Comparison of ENCODE assay signal across 2 cellular contexts in the genomic region with DNA sequence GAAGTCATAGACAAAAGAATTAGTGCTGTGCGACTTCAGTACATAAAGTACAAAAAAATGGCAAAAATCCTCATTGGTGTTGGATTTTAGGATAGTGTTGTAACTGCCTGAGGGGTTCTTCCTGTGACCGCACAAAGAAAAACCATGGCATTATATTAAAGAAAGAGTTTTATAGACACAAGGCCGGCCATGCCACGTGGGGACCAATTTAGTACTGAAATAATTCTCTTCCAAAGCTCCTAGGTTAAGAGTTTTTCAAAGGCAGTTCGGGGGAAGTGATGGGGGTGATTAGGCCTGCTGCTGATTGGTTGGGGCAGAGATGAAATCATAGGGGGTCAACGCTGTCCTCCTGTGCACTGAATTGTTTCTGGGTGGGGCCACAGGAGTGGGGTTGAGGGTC.
TF ChIP-seq lines count a peak whose summit lies in the region.

No MANE protein-coding gene starts in this region.

TF ChIP-seq in IMR-90, 13 proteins besides CTCF, POLR2A, EP300 and RAD21:
- TF ChIP-seq MAFK (IDR thresholded peaks at IDR 0.05; ENCODE audit: low read depth, low read length) (no peak), CEBPB (IDR thresholded peaks at IDR 0.05; ENCODE audit: low read depth, low read length) (no peak), MXI1 (IDR thresholded peaks at IDR 0.05; ENCODE audit: borderline replicate concordance, low read depth, low read length) (no peak), RFX5 (IDR thresholded peaks at IDR 0.05; ENCODE audit: low read depth, low read length) (no peak), SMC3 (IDR thresholded peaks at IDR 0.05; ENCODE audit: low read depth, low read length) (no peak), CHD1 (IDR thresholded peaks at IDR 0.05; ENCODE audit: low read depth, low read length) (no peak), MAZ (IDR thresholded peaks at IDR 0.05; ENCODE audit: borderline replicate concordance, low read depth, low read length) (no peak), FOS (IDR thresholded peaks at IDR 0.05; ENCODE audit: low read depth, low read length) (no peak), BHLHE40 (IDR thresholded peaks at IDR 0.05; ENCODE audit: low read depth, low read length) (no peak), NFE2L2 (IDR thresholded peaks at IDR 0.05; ENCODE audit: low read depth, low read length) (no peak), RCOR1 (IDR thresholded peaks at IDR 0.05; ENCODE audit: insufficient replicate concordance, low read length) (no peak)
- TF ChIP-seq, protein P1, sequence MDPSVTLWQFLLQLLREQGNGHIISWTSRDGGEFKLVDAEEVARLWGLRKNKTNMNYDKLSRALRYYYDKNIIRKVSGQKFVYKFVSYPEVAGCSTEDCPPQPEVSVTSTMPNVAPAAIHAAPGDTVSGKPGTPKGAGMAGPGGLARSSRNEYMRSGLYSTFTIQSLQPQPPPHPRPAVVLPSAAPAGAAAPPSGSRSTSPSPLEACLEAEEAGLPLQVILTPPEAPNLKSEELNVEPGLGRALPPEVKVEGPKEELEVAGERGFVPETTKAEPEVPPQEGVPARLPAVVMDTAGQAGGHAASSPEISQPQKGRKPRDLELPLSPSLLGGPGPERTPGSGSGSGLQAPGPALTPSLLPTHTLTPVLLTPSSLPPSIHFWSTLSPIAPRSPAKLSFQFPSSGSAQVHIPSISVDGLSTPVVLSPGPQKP (IDR thresholded peaks at IDR 0.05; ENCODE audit: borderline replicate concordance, low read depth, low read length): no peak
- TF ChIP-seq, protein P2, sequence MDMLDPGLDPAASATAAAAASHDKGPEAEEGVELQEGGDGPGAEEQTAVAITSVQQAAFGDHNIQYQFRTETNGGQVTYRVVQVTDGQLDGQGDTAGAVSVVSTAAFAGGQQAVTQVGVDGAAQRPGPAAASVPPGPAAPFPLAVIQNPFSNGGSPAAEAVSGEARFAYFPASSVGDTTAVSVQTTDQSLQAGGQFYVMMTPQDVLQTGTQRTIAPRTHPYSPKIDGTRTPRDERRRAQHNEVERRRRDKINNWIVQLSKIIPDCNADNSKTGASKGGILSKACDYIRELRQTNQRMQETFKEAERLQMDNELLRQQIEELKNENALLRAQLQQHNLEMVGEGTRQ (IDR thresholded peaks at IDR 0.05; ENCODE audit: low read depth, low read length): no peak

TF ChIP-seq in endothelial cell of umbilical vein, 7 proteins besides CTCF, POLR2A, EP300 and RAD21:
- TF ChIP-seq, protein P3, sequence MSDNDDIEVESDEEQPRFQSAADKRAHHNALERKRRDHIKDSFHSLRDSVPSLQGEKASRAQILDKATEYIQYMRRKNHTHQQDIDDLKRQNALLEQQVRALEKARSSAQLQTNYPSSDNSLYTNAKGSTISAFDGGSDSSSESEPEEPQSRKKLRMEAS (IDR thresholded peaks at IDR 0.05; ENCODE audit: insufficient read depth, insufficient read length): no peak
- TF ChIP-seq MYC (IDR thresholded peaks at IDR 0.05; ENCODE audit: low read depth, low read length): no peak
- TF ChIP-seq GATA2 (IDR thresholded peaks at IDR 0.05; ENCODE audit: insufficient read depth, insufficient read length, low read depth, low read length): no peak
- TF ChIP-seq FOS (IDR thresholded peaks at IDR 0.05; ENCODE audit: borderline replicate concordance, insufficient read depth, low read length): no peak
- no peak for TF ChIP-seq JUN (IDR thresholded peaks at IDR 0.05; ENCODE audit: borderline replicate concordance, insufficient read depth, insufficient read length, low read depth)
- no peak for TF ChIP-seq EZH2 (IDR thresholded peaks at IDR 0.05; ENCODE audit: borderline replicate concordance, low read depth, low read length, severe bottlenecking)
- no peak for TF ChIP-seq POLR2AphosphoS5 (IDR thresholded peaks at IDR 0.05; ENCODE audit: insufficient read depth, low read depth, low read length)
